8 cellular contexts compared by ENCODE assay signal in genomic region chr12:19130224-19131019, GRCh38. TPM values are rescaled to one million over a fixed set of nuclear protein-coding genes. Genes with fewer than 3 reads are reported as not detected.
DNase-seq lines count a peak whose midpoint lies in the region; ATAC-seq and TF ChIP-seq lines count a peak whose summit lies in the region.

No MANE protein-coding gene starts in this region.

- 0% methylated on average over 33 to 61 of the region's 61 CpGs for WGBS in body of pancreas, 2 donors

- peaks cover 24% of the 10 kb centered on the region for H3K4me1 ChIP-seq in body of pancreas

- H3K9me3 ChIP-seq in body of pancreas (peaks cover 0 to 9% (median 0%) of the 10 kb centered on the region in 3 donors), iPS-18c (ENCODE audit: control insufficient read depth, insufficient read depth, low read length) (peaks cover 4% of the 10 kb centered on the region)

- CTCF ChIA-PET in BJ (lab: Yijun Ruan, JAX) = interaction anchor here (0.7 to 2.1 kb wide), 4 partner anchors 53 to 881 kb away, joined by 3 to 6 read pairs (median 4); no protein-coding TSS in a partner anchor

- TF ChIP-seq POLR2A in body of pancreas (IDR thresholded peaks at IDR 0.05) = peak in 1 of 3 donors; percentile 52

- DNase-seq in BJ (ENCODE audit: low read depth) (no peak), RKO (ENCODE audit: low spot score) (peak; percentile 19), body of pancreas (peak; percentile 42 to 57 (median 44)), sciatic nerve (ENCODE audit: low spot score) (peak; percentile 67), GF-D8 (lab: John Stamatoyannopoulos, UW) (no peak)

- H3K36me3 ChIP-seq in BJ (ENCODE audit: control insufficient read depth, insufficient read depth, low read length) (no peaks in the 10 kb centered on the region), body of pancreas (replicated peaks in 1 of 2; ENCODE audit: insufficient read depth in 1 of 2, low read depth in 2 of 2) (no peaks in the 10 kb centered on the region)

- POLR2A ChIA-PET in BJ (lab: Charles Lee) = no interaction called here

- peak overlapping the region; percentile 97 for H3K4me3 ChIP-seq in BJ (ENCODE audit: low read depth, low read length)
- peak overlapping the region; percentile 87 to 88 for H3K4me3 ChIP-seq in body of pancreas
- H3K4me3 ChIP-seq in iPS-18c (ENCODE audit: insufficient read depth, low read depth, low read length) = peak overlapping the region; percentile 89

- peak; percentile 29 for ATAC-seq in GM19455 (IDR thresholded peaks at IDR 0.05; ENCODE audit: unreplicated experiment)
- peak; percentile 18 for ATAC-seq in body of pancreas
- peak; percentile 57 for ATAC-seq in sciatic nerve
- no peak for ATAC-seq in GM21515 (IDR thresholded peaks at IDR 0.05; ENCODE audit: unreplicated experiment)

- no peak for TF ChIP-seq CTCF in BJ (IDR thresholded peaks at IDR 0.05; ENCODE audit: insufficient read depth, low read depth, low read length)
- no peak for TF ChIP-seq CTCF in body of pancreas (IDR thresholded peaks at IDR 0.05)

- H3K27ac ChIP-seq in body of pancreas = peak overlapping the region; percentile 88 to 95 (median 94)

- H3K27me3 ChIP-seq in BJ (ENCODE audit: control insufficient read depth, insufficient read depth, low read length) (no peaks in the 10 kb centered on the region), body of pancreas (no peaks in the 10 kb centered on the region)

- intact Hi-C loops in body of pancreas (cut with DNase I) (no loop called here), sciatic nerve (cut with DNase I) (no loop called here)

RNA-seq across cellular contexts. Expression of gene PLEKHA5, which starts 0.9 kb away (rescaled TPM):
- 5.8 and 9.4 TPM in 2 replicates for polyA plus RNA-seq in BJ (2011; rRNA removed)
- 8.9 and 13.2 TPM in 2 replicates for polyA minus RNA-seq in BJ (2011; rRNA and poly(A)+ RNA removed)
- total RNA-seq in body of pancreas = 10 to 100 TPM; 10.2 to 29.8 TPM
- total RNA-seq in sciatic nerve = 44.1 TPM

Comparison
In these comparisons a context has a peak if more than half of its experiments do, and no peak if none do; other contexts are left out.
1. DNase-seq: peak in RKO (single experiment), body of pancreas (4 of 4) and sciatic nerve (single experiment); none in BJ (single experiment) and GF-D8 (single experiment).
2. Peak in every context shown above with its lines, with median percentiles within 50 percentile points of each other: H3K4me3 ChIP-seq.